In the genomic region with DNA sequence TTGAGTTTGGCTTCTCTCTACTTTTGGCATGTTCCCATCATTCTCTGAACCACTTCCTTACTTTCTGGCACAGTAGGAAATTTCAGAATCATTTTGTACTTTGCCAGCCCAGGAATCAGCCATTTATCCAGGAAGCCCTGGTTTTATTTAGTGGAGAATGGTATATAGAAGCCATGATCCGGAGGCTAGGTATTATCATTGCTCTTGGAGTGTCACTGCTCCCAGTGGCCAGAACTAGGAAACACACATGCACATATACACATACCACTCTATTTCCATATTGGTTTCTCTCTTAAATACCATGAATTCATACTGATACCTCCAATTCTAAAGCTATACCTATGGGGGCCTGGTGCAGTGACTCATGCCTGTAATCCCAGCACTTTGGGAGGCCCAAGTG, we compare ENCODE assay signal across 8 cellular contexts. TPM values are rescaled to one million over a fixed set of nuclear protein-coding genes. Genes with fewer than 3 reads are reported as not detected.
DNase-seq lines count a peak whose midpoint lies in the region; ATAC-seq and TF ChIP-seq lines count a peak whose summit lies in the region.

No MANE protein-coding gene starts in this region.

- H3K27ac Mint-ChIP-seq in Caco-2 (ENCODE audit: unreplicated experiment), result no peak overlapping the region
- H3K27ac Mint-ChIP-seq in stimulated activated naive B cell treated with anti-CD40 and anti-IgM and Interleukin-4, amounts not matched to agents 10 μg/mL and 1 μg/mL and 100 μg/mL, for 72 hours, result peak overlapping the region; percentile 6

- intact Hi-C loops in Caco-2 (cut with micrococcal nuclease; ENCODE audit: unreplicated experiment), result no loop called here

- ATAC-seq in GM19023 (IDR thresholded peaks at IDR 0.05; ENCODE audit: unreplicated experiment), result peak; percentile 62
- ATAC-seq in stimulated activated naive B cell treated with anti-CD40 and anti-IgM and Interleukin-4, amounts not matched to agents 10 μg/mL and 1 μg/mL and 100 μg/mL, for 72 hours (replicated peaks), result peak; percentile 83 to 84

- H3K4me1 ChIP-seq in Caco-2, result peaks cover 9% of the 10 kb centered on the region; the same call in 1 of the 2 replicates

- H3K36me3 ChIP-seq in Caco-2 (ENCODE audit: control insufficient read depth, insufficient read depth, low read length), result no peaks in the 10 kb centered on the region

- peaks cover 9% of the 10 kb centered on the region for H3K4me1 Mint-ChIP-seq in Caco-2 (ENCODE audit: low read depth, unreplicated experiment)
- peaks cover 22 to 34% of the 10 kb centered on the region in 2 donors for H3K4me1 Mint-ChIP-seq in stimulated activated naive B cell treated with anti-CD40 and anti-IgM and Interleukin-4, amounts not matched to agents 10 μg/mL and 1 μg/mL and 100 μg/mL, for 72 hours

- DNase-seq in Caco-2 (peak in 1 of 2 experiments; percentile 13), Kasumi-1 (lab: John Stamatoyannopoulos, UW) (peak; percentile 70 to 84), cerebellum (ENCODE audit: low spot score) (peak; percentile 39), GOT3 (lab: John Stamatoyannopoulos, UW) (no peak), Ammon's horn (ENCODE audit: low spot score) (no peak), NCI-H226 (no peak)
- peak; percentile 4 for DNase-seq in stimulated activated naive B cell treated with anti-CD40 and anti-IgM and Interleukin-4, amounts not matched to agents 10 μg/mL and 1 μg/mL and 100 μg/mL, for 72 hours

- no peaks in the 10 kb centered on the region for H3K27me3 Mint-ChIP-seq in Caco-2 (ENCODE audit: insufficient read depth, unreplicated experiment)
- no peaks in the 10 kb centered on the region for H3K27me3 Mint-ChIP-seq in stimulated activated naive B cell treated with anti-CD40 and anti-IgM and Interleukin-4, amounts not matched to agents 10 μg/mL and 1 μg/mL and 100 μg/mL, for 72 hours

- peak; percentile 33 to 44 for TF ChIP-seq CTCF in Caco-2 (IDR thresholded peaks at IDR 0.05; ENCODE audit: insufficient read depth in 1 of 2, low read depth in 1 of 2, low read length in 1 of 2, severe bottlenecking in 1 of 2, unreplicated experiment in 1 of 2)

- no peaks in the 10 kb centered on the region for H3K9me3 ChIP-seq in Caco-2

- H3K4me3 ChIP-seq in Caco-2 (ENCODE audit: low read depth, low read length), result no peak overlapping the region

- no peaks in the 10 kb centered on the region for H3K9me3 Mint-ChIP-seq in Caco-2 (ENCODE audit: unreplicated experiment)
- no peaks in the 10 kb centered on the region for H3K9me3 Mint-ChIP-seq in stimulated activated naive B cell treated with anti-CD40 and anti-IgM and Interleukin-4, amounts not matched to agents 10 μg/mL and 1 μg/mL and 100 μg/mL, for 72 hours

- H3K27me3 ChIP-seq in Caco-2 (replicated peaks; ENCODE audit: control insufficient read depth, insufficient read depth, low read length), result no peaks in the 10 kb centered on the region

- H3K4me3 Mint-ChIP-seq in Caco-2 (ENCODE audit: unreplicated experiment), result no peak overlapping the region
- H3K4me3 Mint-ChIP-seq in stimulated activated naive B cell treated with anti-CD40 and anti-IgM and Interleukin-4, amounts not matched to agents 10 μg/mL and 1 μg/mL and 100 μg/mL, for 72 hours, result no peak overlapping the region

- peaks cover 12% of the 10 kb centered on the region for H3K36me3 Mint-ChIP-seq in Caco-2 (ENCODE audit: insufficient read depth, unreplicated experiment)
- peaks cover 3 to 15% of the 10 kb centered on the region in 2 donors for H3K36me3 Mint-ChIP-seq in stimulated activated naive B cell treated with anti-CD40 and anti-IgM and Interleukin-4, amounts not matched to agents 10 μg/mL and 1 μg/mL and 100 μg/mL, for 72 hours

- POLR2A ChIA-PET in Caco-2 (lab: Charles Lee), result interaction anchor here (0.6 kb wide), 1 partner anchor 141 kb away, joined by 3 read pairs; no protein-coding TSS in a partner anchor

- BruUV-seq in Caco-2 (replicated peaks; lab: Mats Ljungman, UMichigan), result no TSS peak

- CTCF ChIA-PET in Caco-2 (lab: Charles Lee), result no interaction called here

RNA-seq across cellular contexts. Expression of gene SUFU, which starts 36.3 kb away (rescaled TPM):
- total RNA-seq in Caco-2 (2022), result 10.6 and 11.4 TPM in 2 replicates
- 6.0 TPM for total RNA-seq in cerebellum

RNA-seq across cellular contexts. Expression of gene ACTR1A, which starts 37.5 kb away (rescaled TPM):
- 65.9 and 69.7 TPM in 2 replicates for total RNA-seq in Caco-2 (2022)
- 115 TPM for total RNA-seq in cerebellum

Comparison
In these comparisons a context has a peak if more than half of its experiments do, and no peak if none do; other contexts are left out.
1. DNase-seq: peak in Kasumi-1 (2 of 2), cerebellum (single experiment) and stimulated activated naive B cell treated with anti-CD40 and anti-IgM and Interleukin-4, amounts not matched to agents 10 μg/mL and 1 μg/mL and 100 μg/mL, for 72 hours (single experiment); none in GOT3 (single experiment), Ammon's horn (single experiment) and NCI-H226 (single experiment).